In the genomic region with DNA sequence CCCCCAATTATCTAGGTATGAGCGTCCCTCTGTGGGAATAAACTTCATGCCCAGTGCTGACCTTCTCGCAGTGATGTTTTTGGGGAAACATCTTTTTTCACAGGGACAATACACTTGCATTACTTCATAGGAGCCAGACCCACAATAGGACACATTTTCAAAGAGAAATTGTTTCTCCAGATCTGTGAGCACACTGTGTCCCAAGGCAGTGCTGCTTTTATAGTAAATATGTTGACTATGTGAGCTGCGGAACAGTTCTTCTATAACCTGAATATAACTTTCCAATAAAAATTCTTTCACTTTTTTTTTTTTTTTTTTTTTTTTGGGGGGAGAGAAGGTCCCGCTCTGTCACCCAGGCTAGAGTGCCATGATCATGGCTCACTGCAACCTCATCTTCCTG, we compare ENCODE assay signal across 26 cellular contexts. TPM values are rescaled to one million over a fixed set of nuclear protein-coding genes. Genes with fewer than 3 reads are reported as not detected.
"Had no signal": no experiment of that assay in that cellular context is flagged by ENCODE, and none has a peak within 500 bp of the region (broad histone marks: within the 10 kb centered on the region; RNA-seq: fewer than 3 reads in every experiment).

No MANE protein-coding gene starts in this region.

- H3K4me2 ChIP-seq: neural progenitor cell, smooth muscle cell had no signal

- ATAC-seq: left lobe of liver; lower lobe of right lung; natural killer cell; right lobe of liver; stimulated activated memory B cell treated with anti-CD40 and anti-IgM and Interleukin-4, amounts not matched to agents 10 μg/mL and 1 μg/mL and 100 μg/mL, for 72 hours; stimulated activated naive CD8-positive, alpha-beta T cell treated with anti-CD3 and anti-CD28 coated beads, Interleukin-15, amount 100 ng/mL, for 72 hours had no signal

- H3K27ac ChIP-seq: lower lobe of right lung, neural progenitor cell, neutrophil, parathyroid adenoma, right atrium auricular region, right lobe of liver, tibial nerve, uterus had no signal

- H3K4me3 ChIP-seq: lower lobe of right lung, neural progenitor cell, right atrium auricular region, right lobe of liver, smooth muscle cell, tibial nerve, uterus had no signal

- H3K9me3 ChIP-seq: lower lobe of right lung, neutrophil, right atrium auricular region, right lobe of liver, tibial nerve, uterus had no signal

- H3K36me3 ChIP-seq: lower lobe of right lung, neural progenitor cell, neutrophil, right atrium auricular region, right lobe of liver, tibial nerve, uterus had no signal

- H3K79me2 ChIP-seq: parathyroid adenoma had no signal

- H3K4me1 ChIP-seq: neural progenitor cell, parathyroid adenoma, right atrium auricular region, tibial nerve, uterus had no signal

- FAIRE-seq: islet of Langerhans had no signal

- DNase-seq: hypothalamus; immature natural killer cell; lower lobe of right lung; mesendoderm; naive B cell; natural killer cell; nephron progenitor cell; occipital lobe; right lobe of liver; stimulated activated CD4-positive, alpha-beta T cell treated with anti-CD3 and anti-CD28 coated beads, Interleukin-1b, Interleukin-23, amount 100 ng/mL, for 48 hours; stimulated activated CD4-positive, alpha-beta T cell treated with anti-CD3 and anti-CD28 coated beads, Interleukin-2, amount 100 ng/mL, for 48 hours; stimulated activated CD4-positive, alpha-beta T cell treated with anti-CD3 and anti-CD28 coated beads, Interleukin-4, amount 100 ng/mL, for 4 hours; stimulated activated CD8-positive, alpha-beta memory T cell treated with anti-CD3 and anti-CD28 coated beads, Interleukin-4, amount 100 ng/mL, for 48 hours; stimulated activated naive CD4-positive, alpha-beta T cell treated with Interleukin-2 at 50 U/mL for 16 hours; stimulated activated naive CD8-positive, alpha-beta T cell treated with anti-CD3 and anti-CD28 coated beads, Interleukin-15, amount 100 ng/mL, for 72 hours; substantia nigra; uterus had no signal

- H3K9ac ChIP-seq: neural progenitor cell, parathyroid adenoma had no signal

- H2AFZ ChIP-seq: neural progenitor cell, parathyroid adenoma had no signal

- H3K27me3 ChIP-seq: neural progenitor cell, neutrophil, right atrium auricular region, right lobe of liver, tibial nerve, uterus had no signal

RNA-seq across cellular contexts. Expression of a gene that starts 17.4 kb away (rescaled TPM):
- total RNA-seq: natural killer cell had no signal
- polyA plus RNA-seq: immature natural killer cell had no signal
